In genomic region chr2:86520153-86520552, GRCh38 we compare ENCODE assay signal across 2 cellular contexts.
TF ChIP-seq lines count a peak whose summit lies in the region.

No MANE protein-coding gene starts in this region.

TF ChIP-seq in HEK293, 187 proteins besides CTCF, POLR2A, EP300 and RAD21:
- TF ChIP-seq SETDB1 (IDR thresholded peaks at IDR 0.05; ENCODE audit: insufficient read length, low read length) (peak; percentile 86), SCRT2 (tag by site-specific recombination; IDR thresholded peaks at IDR 0.05) (no peak), ZNF426 (tag by site-specific recombination; IDR thresholded peaks at IDR 0.05) (no peak)

TF ChIP-seq in K562, 482 proteins besides CTCF, POLR2A, EP300 and RAD21:
- TF ChIP-seq CBX5 (IDR thresholded peaks at IDR 0.05; ENCODE audit: borderline replicate concordance, low read depth) (0 out of 2 replicates have a peak, but pooled peaks have one; percentile 16), ZNF766 (CRISPR knock-in tag; conservative IDR thresholded peaks at IDR 0.05) (peak; percentile 62), GMEB1 (CRISPR knock-in tag; IDR thresholded peaks at IDR 0.05) (no peak), CUX1 (CRISPR knock-in tag; IDR thresholded peaks at IDR 0.05) (no peak), CBX3 (IDR thresholded peaks at IDR 0.05; ENCODE audit: borderline replicate concordance in 1 of 2, low read length in 2 of 2) (peak in 1 of 2 experiments; percentile 32; a peak in 1 of 3 replicates)
